In genomic region chr5:150242495-150242894, GRCh38 we compare ENCODE assay signal across 29 cellular contexts. TPM values are rescaled to one million over a fixed set of nuclear protein-coding genes. Genes with fewer than 3 reads are reported as not detected.
"Had no signal": no experiment of that assay in that cellular context is flagged by ENCODE, and none has a peak within 500 bp of the region (broad histone marks: within the 10 kb centered on the region; RNA-seq: fewer than 3 reads in every experiment).

No MANE protein-coding gene starts in this region.

- H3K27me3 ChIP-seq: breast epithelium, MG63, SJSA1 had no signal

- H3K4me1 ChIP-seq: breast epithelium, SJSA1 had no signal

- H3K4me3 ChIP-seq: breast epithelium, MG63, SJSA1 had no signal

- DNase-seq: activated CD4-positive, alpha-beta T cell treated with anti-CD3 and anti-CD28 coated beads for 48 hours; activated CD4-positive, alpha-beta T cell treated with anti-CD3 and anti-CD28 coated beads, Interleukin-2, amount 50 U/mL, for 4 hours; activated CD4-positive, CD25-positive, alpha-beta regulatory T cell treated with anti-CD3 and anti-CD28 coated beads, Interleukin-2, amount 50 U/mL, for 72 hours; activated CD8-positive, alpha-beta memory T cell treated with anti-CD3 and anti-CD28 coated beads, Interleukin-2, amount 50 U/mL, for 48 hours; activated CD8-positive, alpha-beta T cell treated with anti-CD3 and anti-CD28 coated beads, Interleukin-2, amount 10 ng/mL, durations not matched to agents 7 days and 5 days; activated naive CD4-positive, alpha-beta T cell; activated T-cell treated with anti-CD3 and anti-CD28 coated beads, Interleukin-2, amount 50 U/mL, for 1 hour; aorta; central memory CD4-positive, alpha-beta T cell; MG63; MV-4-11; NCI-H1092 treated with DMSO at 0.1 percent for 48 hours; NCI-H1417 treated with DMSO at 0.1 percent for 48 hours; NCI-H1694; NCI-H2029; NCI-H2107; NCI-H345; NCI-H510A; NCI-H526 treated with DMSO at 0.1 percent for 48 hours; NK-92 treated with Interleukin-12 subunit alpha and Interleukin-12 subunit beta, amount 100 ng/mL, for 24 hours; OCI-M1; RPMI8226; SHP77; SW 1271 had no signal

- H3K27ac ChIP-seq: breast epithelium, SJSA1 had no signal

- ATAC-seq: activated CD8-positive, alpha-beta T cell treated with anti-CD3 and anti-CD28 coated beads, Interleukin-2, amount 10 ng/mL, durations not matched to agents 7 days and 5 days; Panc1; SK-N-SH treated with all-trans-retinoic acid at 6 μM for 48 hours had no signal

- H3K9me3 ChIP-seq: breast epithelium, MG63, SJSA1 had no signal

- H3K36me3 ChIP-seq: breast epithelium, MG63, SJSA1 had no signal

RNA-seq across cellular contexts. Expression of gene CAMK2A, which starts 47.1 kb away (rescaled TPM):
- total RNA-seq: activated CD8-positive, alpha-beta T cell treated with anti-CD3 and anti-CD28 coated beads, Interleukin-2, amount 10 ng/mL, durations not matched to agents 7 days and 5 days; SJSA1; T-helper 1 cell treated with Interleukin-12 subunit alpha and Interleukin-12 subunit beta and Interleukin-4 antibody, amounts not matched to agents 30 ng/mL and 1 ng/mL, for 36 hours had no signal

RNA-seq across cellular contexts. Expression of gene SLC6A7, which starts 52.6 kb away (rescaled TPM):
- total RNA-seq: activated CD8-positive, alpha-beta T cell treated with anti-CD3 and anti-CD28 coated beads, Interleukin-2, amount 10 ng/mL, durations not matched to agents 7 days and 5 days; aorta; SJSA1; T-helper 1 cell treated with Interleukin-12 subunit alpha and Interleukin-12 subunit beta and Interleukin-4 antibody, amounts not matched to agents 30 ng/mL and 1 ng/mL, for 36 hours had no signal
